Comparison of ENCODE assay signal across 39 cellular contexts in the genomic region with DNA sequence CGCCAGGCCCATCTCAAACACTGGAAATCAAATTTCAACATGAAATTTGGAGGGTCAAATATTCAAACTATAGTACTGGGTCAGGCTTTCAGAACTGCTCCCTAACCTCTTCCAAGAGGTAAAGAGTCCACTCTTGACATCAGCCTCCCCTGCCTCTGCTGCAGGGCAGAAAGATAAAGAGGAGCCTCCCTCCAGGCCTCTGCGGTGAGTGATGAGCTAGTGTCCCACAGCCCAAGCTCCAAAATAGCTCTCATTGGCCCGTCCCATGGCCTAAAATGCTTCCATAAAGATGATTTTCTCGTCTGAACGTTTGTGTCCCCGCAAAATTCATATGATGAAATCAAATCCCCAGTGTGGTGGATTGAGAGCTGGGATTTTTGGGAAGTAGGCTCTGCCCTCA. TPM values are rescaled to one million over a fixed set of nuclear protein-coding genes. Genes with fewer than 3 reads are reported as not detected.
"Had no signal": no experiment of that assay in that cellular context is flagged by ENCODE, and none has a peak within 500 bp of the region (broad histone marks: within the 10 kb centered on the region; RNA-seq: fewer than 3 reads in every experiment).

No MANE protein-coding gene starts in this region.

- H3K27me3 Mint-ChIP-seq: activated T-cell treated with anti-CD3 and anti-CD28 coated beads, Interleukin-2, amount 50 U/mL, for 24 hours; brain had no signal

- H3K9me3 Mint-ChIP-seq: activated naive CD4-positive, alpha-beta T cell treated with anti-CD3 and anti-CD28 coated beads for 36 hours; activated naive CD4-positive, alpha-beta T cell treated with anti-CD3 and anti-CD28 coated beads, Interleukin-2, amount 10 ng/mL, durations not matched to agents 7 days and 5 days; activated naive CD4-positive, alpha-beta T cell treated with anti-CD3 and anti-CD28 coated beads, Interleukin-2, amount 50 U/mL, for 24 hours; activated naive CD4-positive, alpha-beta T cell treated with anti-CD3 and anti-CD28 coated beads, Interleukin-2, amount 50 U/mL, for 72 hours; activated naive CD8-positive, alpha-beta T cell treated with anti-CD3 and anti-CD28 coated beads for 36 hours; activated naive CD8-positive, alpha-beta T cell treated with anti-CD3 and anti-CD28 coated beads, Interleukin-2, amount 10 ng/mL, durations not matched to agents 7 days and 5 days; activated naive CD8-positive, alpha-beta T cell treated with anti-CD3 and anti-CD28 coated beads, Interleukin-2, amount 50 U/mL, for 24 hours; activated T-cell treated with anti-CD3 and anti-CD28 coated beads, Interleukin-2, amount 50 U/mL, for 24 hours; activated T-cell treated with anti-CD3 and anti-CD28 coated beads, Interleukin-2, amount 50 U/mL, for 4 hours; activated T-cell treated with anti-CD3 and anti-CD28 coated beads, Interleukin-2, amount 50 U/mL, for 72 hours; activated T-helper 1 cell treated with anti-CD3 and anti-CD28 coated beads, Interleukin-12 subunit alpha, Interleukin-12 subunit beta, Interleukin-2, Interleukin-4 antibody, amounts not matched to agents 30 ng/mL and 10 ng/mL and 1 ng/mL, durations not matched to agents 14 hours and 24 hours and 36 hours; activated T-helper 17 cell treated with anti-CD3 and anti-CD28 coated beads, Interleukin-2, amount 50 U/mL, for 72 hours; activated T-helper 2 cell treated with anti-CD3 and anti-CD28 coated beads, Interferon-gamma antibody, Interleukin-2, Interleukin-4, amounts not matched to agents 10 μg/mL and 5 μg/mL and 100 μg/mL, durations not matched to agents 14 hours and 24 hours and 36 hours; central memory CD8-positive, alpha-beta T cell had no signal

- H3K27ac Mint-ChIP-seq: activated naive CD4-positive, alpha-beta T cell treated with anti-CD3 and anti-CD28 coated beads for 36 hours; activated naive CD4-positive, alpha-beta T cell treated with anti-CD3 and anti-CD28 coated beads, Interleukin-2, amount 10 ng/mL, durations not matched to agents 7 days and 5 days; activated naive CD4-positive, alpha-beta T cell treated with anti-CD3 and anti-CD28 coated beads, Interleukin-2, amount 50 U/mL, for 24 hours; activated naive CD8-positive, alpha-beta T cell; activated naive CD8-positive, alpha-beta T cell treated with anti-CD3 and anti-CD28 coated beads for 36 hours; activated naive CD8-positive, alpha-beta T cell treated with anti-CD3 and anti-CD28 coated beads, Interleukin-2, amount 10 ng/mL, durations not matched to agents 7 days and 5 days; activated naive CD8-positive, alpha-beta T cell treated with anti-CD3 and anti-CD28 coated beads, Interleukin-2, amount 50 U/mL, for 24 hours; activated T-cell treated with anti-CD3 and anti-CD28 coated beads, Interleukin-2, amount 50 U/mL, for 24 hours; activated T-cell treated with anti-CD3 and anti-CD28 coated beads, Interleukin-2, amount 50 U/mL, for 72 hours; activated T-helper 1 cell treated with anti-CD3 and anti-CD28 coated beads, Interleukin-12 subunit alpha, Interleukin-12 subunit beta, Interleukin-2, Interleukin-4 antibody, amounts not matched to agents 30 ng/mL and 10 ng/mL and 1 ng/mL, durations not matched to agents 14 hours and 24 hours and 36 hours; activated T-helper 17 cell treated with anti-CD3 and anti-CD28 coated beads, Interleukin-2, amount 50 U/mL, for 72 hours; activated T-helper 2 cell treated with anti-CD3 and anti-CD28 coated beads, Interferon-gamma antibody, Interleukin-2, Interleukin-4, amounts not matched to agents 10 μg/mL and 5 μg/mL and 100 μg/mL, durations not matched to agents 14 hours and 24 hours and 36 hours had no signal

- H3K4me3 ChIP-seq: adrenal gland, ascending aorta, body of pancreas, breast epithelium, cardiac muscle cell had no signal

- H3K4me1 Mint-ChIP-seq: activated naive CD4-positive, alpha-beta T cell treated with anti-CD3 and anti-CD28 coated beads, Interleukin-2, amount 10 ng/mL, durations not matched to agents 7 days and 5 days; activated naive CD4-positive, alpha-beta T cell treated with anti-CD3 and anti-CD28 coated beads, Interleukin-2, amount 50 U/mL, for 24 hours; activated naive CD8-positive, alpha-beta T cell treated with anti-CD3 and anti-CD28 coated beads for 36 hours; activated naive CD8-positive, alpha-beta T cell treated with anti-CD3 and anti-CD28 coated beads, Interleukin-2, amount 10 ng/mL, durations not matched to agents 7 days and 5 days; activated naive CD8-positive, alpha-beta T cell treated with anti-CD3 and anti-CD28 coated beads, Interleukin-2, amount 50 U/mL, for 24 hours; activated T-helper 17 cell treated with anti-CD3 and anti-CD28 coated beads, Interleukin-2, amount 50 U/mL, for 72 hours; central memory CD8-positive, alpha-beta T cell had no signal

- H3K36me3 Mint-ChIP-seq: activated naive CD4-positive, alpha-beta T cell treated with anti-CD3 and anti-CD28 coated beads, Interleukin-2, amount 10 ng/mL, durations not matched to agents 7 days and 5 days; activated naive CD4-positive, alpha-beta T cell treated with anti-CD3 and anti-CD28 coated beads, Interleukin-2, amount 50 U/mL, for 24 hours; activated naive CD4-positive, alpha-beta T cell treated with anti-CD3 and anti-CD28 coated beads, Interleukin-2, amount 50 U/mL, for 72 hours; activated naive CD8-positive, alpha-beta T cell; activated naive CD8-positive, alpha-beta T cell treated with anti-CD3 and anti-CD28 coated beads for 36 hours; activated naive CD8-positive, alpha-beta T cell treated with anti-CD3 and anti-CD28 coated beads, Interleukin-2, amount 10 ng/mL, durations not matched to agents 7 days and 5 days; brain had no signal

- H3K27ac ChIP-seq: adrenal gland, ascending aorta, body of pancreas, brain microvascular endothelial cell, breast epithelium, cardiac muscle cell had no signal

- H3K36me3 ChIP-seq: adrenal gland, ascending aorta, brain microvascular endothelial cell, breast epithelium, cardiac muscle cell had no signal

- H3K4me1 ChIP-seq: adrenal gland, ascending aorta, breast epithelium had no signal

- H3K9me3 ChIP-seq: adrenal gland, ascending aorta, body of pancreas, breast epithelium had no signal

- H3K27me3 ChIP-seq: adrenal gland, ascending aorta, body of pancreas, breast epithelium, cardiac muscle cell had no signal

- H3K4me3 Mint-ChIP-seq: activated naive CD4-positive, alpha-beta T cell treated with anti-CD3 and anti-CD28 coated beads for 36 hours; activated naive CD4-positive, alpha-beta T cell treated with anti-CD3 and anti-CD28 coated beads, Interleukin-2, amount 10 ng/mL, durations not matched to agents 7 days and 5 days; activated naive CD4-positive, alpha-beta T cell treated with anti-CD3 and anti-CD28 coated beads, Interleukin-2, amount 50 U/mL, for 24 hours; activated naive CD8-positive, alpha-beta T cell; activated naive CD8-positive, alpha-beta T cell treated with anti-CD3 and anti-CD28 coated beads for 36 hours; activated naive CD8-positive, alpha-beta T cell treated with anti-CD3 and anti-CD28 coated beads, Interleukin-2, amount 10 ng/mL, durations not matched to agents 7 days and 5 days; activated naive CD8-positive, alpha-beta T cell treated with anti-CD3 and anti-CD28 coated beads, Interleukin-2, amount 50 U/mL, for 24 hours; activated T-cell treated with anti-CD3 and anti-CD28 coated beads, Interleukin-2, amount 50 U/mL, for 24 hours; activated T-cell treated with anti-CD3 and anti-CD28 coated beads, Interleukin-2, amount 50 U/mL, for 4 hours; activated T-cell treated with anti-CD3 and anti-CD28 coated beads, Interleukin-2, amount 50 U/mL, for 72 hours; activated T-helper 1 cell treated with anti-CD3 and anti-CD28 coated beads, Interleukin-12 subunit alpha, Interleukin-12 subunit beta, Interleukin-2, Interleukin-4 antibody, amounts not matched to agents 30 ng/mL and 10 ng/mL and 1 ng/mL, durations not matched to agents 14 hours and 24 hours and 36 hours; activated T-helper 17 cell treated with anti-CD3 and anti-CD28 coated beads, Interleukin-2, amount 50 U/mL, for 72 hours; brain; central memory CD8-positive, alpha-beta T cell had no signal

- DNase-seq: activated effector memory CD4-positive, alpha-beta T cell treated with anti-CD3 and anti-CD28 coated beads, Interleukin-2, amount 50 U/mL, for 16 hours; activated effector memory CD4-positive, alpha-beta T cell treated with Interleukin-2 at 50 U/mL for 16 hours; activated gamma-delta T cell; activated gamma-delta T cell treated with Interleukin-2 at 50 U/mL for 16 hours; activated naive CD4-positive, alpha-beta T cell; activated naive CD4-positive, alpha-beta T cell treated with anti-CD3 and anti-CD28 coated beads for 36 hours; activated naive CD4-positive, alpha-beta T cell treated with anti-CD3 and anti-CD28 coated beads, Interleukin-2, amount 10 ng/mL, durations not matched to agents 7 days and 5 days; activated naive CD4-positive, alpha-beta T cell treated with anti-CD3 and anti-CD28 coated beads, Interleukin-2, amount 50 U/mL, for 16 hours; activated naive CD4-positive, alpha-beta T cell treated with Interleukin-2 at 50 U/mL for 16 hours; activated naive CD8-positive, alpha-beta T cell treated with anti-CD3 and anti-CD28 coated beads for 36 hours; activated naive CD8-positive, alpha-beta T cell treated with anti-CD3 and anti-CD28 coated beads, Interleukin-2, amount 10 ng/mL, durations not matched to agents 7 days and 5 days; activated naive CD8-positive, alpha-beta T cell treated with anti-CD3 and anti-CD28 coated beads, Interleukin-2, amount 50 U/mL, for 24 hours; activated T-cell treated with anti-CD3 and anti-CD28 coated beads, Interleukin-2, amount 50 U/mL, for 1 hour; activated T-cell treated with anti-CD3 and anti-CD28 coated beads, Interleukin-2, amount 50 U/mL, for 24 hours; activated T-cell treated with anti-CD3 and anti-CD28 coated beads, Interleukin-2, amount 50 U/mL, for 4 hours; activated T-cell treated with anti-CD3 and anti-CD28 coated beads, Interleukin-2, amount 50 U/mL, for 48 hours; activated T-cell treated with anti-CD3 and anti-CD28 coated beads, Interleukin-2, amount 50 U/mL, for 72 hours; adrenal gland; amniotic stem cell; amygdala; anterior cingulate cortex; aorta; body of pancreas; brain microvascular endothelial cell; caudate nucleus; central memory CD4-positive, alpha-beta T cell; cerebellar nuclear complex had no signal

RNA-seq across cellular contexts. Expression of gene ACTA1, which starts 57.4 kb away (rescaled TPM):
- total RNA-seq: activated naive CD4-positive, alpha-beta T cell treated with anti-CD3 and anti-CD28 coated beads for 36 hours; activated naive CD4-positive, alpha-beta T cell treated with anti-CD3 and anti-CD28 coated beads, Interleukin-2, amount 50 U/mL, for 72 hours; activated naive CD8-positive, alpha-beta T cell treated with anti-CD3 and anti-CD28 coated beads for 36 hours; activated naive CD8-positive, alpha-beta T cell treated with anti-CD3 and anti-CD28 coated beads, Interleukin-2, amount 10 ng/mL, durations not matched to agents 7 days and 5 days; activated T-cell treated with anti-CD3 and anti-CD28 coated beads, Interleukin-2, amount 50 U/mL, for 4 hours; activated T-cell treated with anti-CD3 and anti-CD28 coated beads, Interleukin-2, amount 50 U/mL, for 72 hours; activated T-helper 1 cell treated with anti-CD3 and anti-CD28 coated beads, Interleukin-12 subunit alpha, Interleukin-12 subunit beta, Interleukin-2, Interleukin-4 antibody, amounts not matched to agents 30 ng/mL and 10 ng/mL and 1 ng/mL, durations not matched to agents 14 hours and 24 hours and 36 hours; activated T-helper 17 cell treated with anti-CD3 and anti-CD28 coated beads, Interleukin-2, amount 50 U/mL, for 72 hours; activated T-helper 2 cell treated with anti-CD3 and anti-CD28 coated beads, Interferon-gamma antibody, Interleukin-2, Interleukin-4, amounts not matched to agents 10 μg/mL and 5 μg/mL and 100 μg/mL, durations not matched to agents 14 hours and 24 hours and 36 hours; ascending aorta; bronchial epithelial cell had no signal
